ENCODE assay signal across 18 cellular contexts in the genomic region with DNA sequence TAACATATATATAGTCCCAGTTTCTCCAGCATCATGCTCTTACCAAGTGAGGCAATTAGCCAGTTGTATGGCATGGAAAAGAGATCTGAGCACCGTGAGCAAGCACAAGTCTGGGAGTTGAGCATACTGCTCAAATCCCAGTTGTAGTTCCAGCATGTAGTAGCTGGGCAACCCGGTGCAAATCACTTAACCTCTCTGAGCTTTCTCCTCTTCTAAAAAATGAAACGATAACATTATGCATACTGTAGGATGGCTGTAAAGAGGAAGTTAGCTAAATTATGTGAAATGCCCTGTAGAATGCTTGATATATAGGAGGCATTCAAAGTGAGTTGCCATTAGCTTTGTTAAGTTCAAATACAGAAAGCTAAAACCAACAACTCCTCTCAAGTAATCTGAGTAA.
"Had no signal": no experiment of that assay in that cellular context is flagged by ENCODE, and none has a peak within 500 bp of the region (broad histone marks: within the 10 kb centered on the region; RNA-seq: fewer than 3 reads in every experiment).

No MANE protein-coding gene starts in this region.

- H3K4me3 ChIP-seq: cardiac muscle cell, heart right ventricle, prostate gland, right lobe of liver, spleen, tibial nerve, vagina had no signal

- ATAC-seq: activated T-helper 17 cell treated with anti-CD3 and anti-CD28 coated beads, Interleukin-2, amount 50 U/mL, for 72 hours; heart right ventricle; natural killer cell; stimulated activated memory B cell treated with anti-CD40 and anti-IgM and Interleukin-4, amounts not matched to agents 10 μg/mL and 1 μg/mL and 100 μg/mL, for 72 hours had no signal

- H3K27ac ChIP-seq: cardiac muscle cell, prostate gland, right lobe of liver, tibial nerve, vagina had no signal

- H3K27me3 ChIP-seq: cardiac muscle cell, heart right ventricle, right lobe of liver, spleen, tibial nerve, vagina had no signal

- DNase-seq: activated CD4-positive, alpha-beta T cell treated with anti-CD3 and anti-CD28 coated beads, Interleukin-2, amount 10 ng/mL, durations not matched to agents 7 days and 5 days; activated CD4-positive, CD25-positive, alpha-beta regulatory T cell; activated naive CD4-positive, alpha-beta T cell treated with anti-CD3 and anti-CD28 coated beads for 36 hours; activated T-cell treated with anti-CD3 and anti-CD28 coated beads for 4 hours; foreskin melanocyte; heart right ventricle; mammary epithelial cell; natural killer cell; occipital lobe; right lobe of liver; spleen; stimulated activated CD4-positive, alpha-beta T cell treated with anti-CD3 and anti-CD28 coated beads, Interleukin-1b, Interleukin-23, amount 100 ng/mL, for 48 hours had no signal

- H3K9me3 ChIP-seq: heart right ventricle, prostate gland, right lobe of liver, spleen, tibial nerve, vagina had no signal

- H3K36me3 ChIP-seq: cardiac muscle cell, heart right ventricle, prostate gland, right lobe of liver, spleen, tibial nerve, vagina had no signal
